Comparison of ENCODE assay signal across 7 cellular contexts in genomic region chr22:50206599-50206998, GRCh38. TPM values are rescaled to one million over a fixed set of nuclear protein-coding genes. Genes with fewer than 3 reads are reported as not detected.
DNase-seq lines count a peak whose midpoint lies in the region; ATAC-seq and FAIRE-seq lines count a peak whose summit lies in the region.
"Had no signal": no experiment of that assay in that cellular context is flagged by ENCODE, and none has a peak within 500 bp of the region (broad histone marks: within the 10 kb centered on the region; RNA-seq: fewer than 3 reads in every experiment).

No MANE protein-coding gene starts in this region.

- 52 to 65% (median 58%) methylated on average over 10 of the region's 10 CpGs for WGBS in small intestine, 3 donors

- H3K27me3 ChIP-seq in small intestine (ENCODE audit: control insufficient read depth in 2 of 2, insufficient read depth in 2 of 2, low read length in 2 of 2): no peaks in the 10 kb centered on the region

- no peak overlapping the region for H3K27ac ChIP-seq in small intestine (ENCODE audit: low read depth in 1 of 2, low read length in 1 of 2)

- H3K4me3 ChIP-seq in small intestine (ENCODE audit: low read depth in 1 of 2, low read length in 2 of 2): no peak overlapping the region

- ATAC-seq in left lobe of liver (peak; percentile 63), HG02759 (IDR thresholded peaks at IDR 0.05; ENCODE audit: unreplicated experiment) (no peak)

- DNase-seq in D341Med (ENCODE audit: low spot score) (peak; percentile 70), SK-N-DZ (ENCODE audit: low spot score) (peak; percentile 55), left lobe of liver (ENCODE audit: low spot score) (peak; percentile 96), NCI-H2196 treated with DMSO at 0.1 percent for 48 hours (lab: John Stamatoyannopoulos, UW; ENCODE audit: unreplicated experiment) (no peak), small intestine (no peak)
- DNase-seq: activated CD4-positive, alpha-beta T cell treated with anti-CD3 and anti-CD28 coated beads, Interleukin-2, amount 50 U/mL, for 1 hour had no signal

- FAIRE-seq in small intestine (lab: Jason Lieb, UNC): no peak

- peaks cover 0 to 16% of the 10 kb centered on the region in 2 donors for H3K36me3 ChIP-seq in small intestine (ENCODE audit: control insufficient read depth in 2 of 2, insufficient read depth in 2 of 2, low read length in 2 of 2)

- peaks cover 0 to 5% of the 10 kb centered on the region in 2 donors for H3K4me1 ChIP-seq in small intestine (ENCODE audit: control insufficient read depth in 2 of 2, insufficient read depth in 1 of 2, low read depth in 1 of 2, low read length in 1 of 2)

- H3K9me3 ChIP-seq in small intestine (ENCODE audit: control insufficient read depth, low read depth): no peaks in the 10 kb centered on the region

RNA-seq across cellular contexts. Expression of gene SELENOO, which starts 5.8 kb away (rescaled TPM):
- 32.9 and 34.5 TPM in 2 replicates for polyA plus RNA-seq in SK-N-DZ (2014; cell fraction: cytosol; rRNA removed)
- 120 and 155 TPM in 2 replicates for polyA plus RNA-seq in SK-N-DZ (2014; cell fraction: nucleus; rRNA removed)
- 85.2 TPM for total RNA-seq in left lobe of liver
- 10 to 100 TPM; 23.6 to 94.6 (median 90.8) TPM for polyA plus RNA-seq in small intestine

RNA-seq across cellular contexts. Expression of gene TRABD, which starts 20.9 kb away (rescaled TPM):
- 51.6 and 62.9 TPM in 2 replicates for polyA plus RNA-seq in SK-N-DZ (2014; cell fraction: cytosol; rRNA removed)
- 188 and 198 TPM in 2 replicates for polyA plus RNA-seq in SK-N-DZ (2014; cell fraction: nucleus; rRNA removed)
- total RNA-seq in left lobe of liver: 25.9 TPM
- polyA plus RNA-seq in small intestine: 10 to 100 TPM; 63.1 to 84.6 (median 70.8) TPM

RNA-seq across cellular contexts. Expression of gene PANX2, which starts 36.1 kb away (rescaled TPM):
- polyA plus RNA-seq in SK-N-DZ (2014; cell fraction: cytosol; rRNA removed): 1.7 and 2.2 TPM in 2 replicates
- polyA plus RNA-seq in SK-N-DZ (2014; cell fraction: nucleus; rRNA removed): 1.8 and 2.6 TPM in 2 replicates
- 10.6 TPM for total RNA-seq in left lobe of liver
- under 1 TPM in 1 of 3 donors, not detected in 2; 0.36 TPM for polyA plus RNA-seq in small intestine

RNA-seq across cellular contexts. Expression of gene TUBGCP6, which starts 38.2 kb away (rescaled TPM):
- 21.2 and 23.3 TPM in 2 replicates for polyA plus RNA-seq in SK-N-DZ (2014; cell fraction: cytosol; rRNA removed)
- polyA plus RNA-seq in SK-N-DZ (2014; cell fraction: nucleus; rRNA removed): 225 and 301 TPM in 2 replicates
- total RNA-seq in left lobe of liver: 21.3 TPM
- 10 to 100 TPM; 23.0 to 55.5 (median 44.6) TPM for polyA plus RNA-seq in small intestine

RNA-seq across cellular contexts. Expression of gene HDAC10, which starts 44.5 kb away (rescaled TPM):
- 14.2 and 18.3 TPM in 2 replicates for polyA plus RNA-seq in SK-N-DZ (2014; cell fraction: cytosol; rRNA removed)
- polyA plus RNA-seq in SK-N-DZ (2014; cell fraction: nucleus; rRNA removed): 244 and 259 TPM in 2 replicates
- 33.3 TPM for total RNA-seq in left lobe of liver
- 10 to 100 TPM; 15.9 to 27.6 (median 27.5) TPM for polyA plus RNA-seq in small intestine

Comparison
In these comparisons a context has a peak if more than half of its experiments do, and no peak if none do; other contexts are left out.
1. DNase-seq: peak in D341Med (single experiment), SK-N-DZ (single experiment) and left lobe of liver (single experiment); none in NCI-H2196 treated with DMSO at 0.1 percent for 48 hours (single experiment) and small intestine (single experiment).